ENCODE assay signal across 13 cellular contexts in the genomic region with DNA sequence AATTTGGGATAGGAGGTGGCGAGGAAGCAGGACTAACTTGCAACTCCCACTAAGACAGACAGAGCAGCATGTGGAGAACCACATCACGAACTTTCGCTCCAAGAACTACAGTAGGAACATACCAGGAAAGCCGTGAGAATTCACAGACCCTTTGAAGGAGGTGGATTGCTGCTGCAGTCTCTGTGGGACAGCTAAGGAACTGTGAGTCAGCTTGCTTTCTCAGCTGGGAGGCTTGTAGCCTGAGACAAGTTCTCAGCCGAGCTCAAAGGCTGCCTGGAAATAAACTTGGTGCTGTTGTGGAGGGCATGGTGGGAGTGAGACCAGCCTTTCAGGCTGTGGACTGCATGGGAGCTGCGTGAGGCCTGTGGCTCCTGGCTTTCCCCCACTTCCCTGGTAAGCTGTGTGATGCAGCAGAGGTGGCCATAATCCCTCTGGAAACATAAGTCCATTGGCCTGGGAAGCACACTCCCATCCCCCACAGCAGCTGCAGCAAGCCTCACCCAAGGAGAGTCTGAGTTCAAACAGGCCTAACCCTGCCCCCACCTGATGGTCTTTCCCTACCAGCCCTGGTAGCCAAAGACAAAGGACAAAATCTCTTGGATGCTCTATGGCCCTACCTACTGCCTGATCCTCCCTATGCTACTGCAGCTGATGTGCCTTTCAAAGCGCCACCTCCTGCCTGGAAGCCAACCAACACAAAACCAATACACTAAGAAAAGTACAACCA.
DNase-seq lines count a peak whose midpoint lies in the region; TF ChIP-seq lines count a peak whose summit lies in the region.
"Had no signal": no experiment of that assay in that cellular context is flagged by ENCODE, and none has a peak within 500 bp of the region (broad histone marks: within the 10 kb centered on the region; RNA-seq: fewer than 3 reads in every experiment).

No MANE protein-coding gene starts in this region.

- H3K4me1 ChIP-seq in SJCRH30 (no peaks in the 10 kb centered on the region), esophagus muscularis mucosa (no peaks in the 10 kb centered on the region)
- H3K4me1 ChIP-seq: testis had no signal

- H3K4me3 ChIP-seq in SJCRH30: no peak overlapping the region
- no peak overlapping the region for H3K4me3 ChIP-seq in fibroblast of the aortic adventitia (ENCODE audit: low read depth, low read length)
- H3K4me3 ChIP-seq in retinal pigment epithelial cell (ENCODE audit: low read length): no peak overlapping the region
- H3K4me3 ChIP-seq in esophagus muscularis mucosa: no peak overlapping the region
- H3K4me3 ChIP-seq: SK-N-MC, testis had no signal

- DNase-seq in GM04503 (ENCODE audit: low read depth) (peak; percentile 13), SJCRH30 (peak; percentile 8 to 36), fibroblast of the aortic adventitia (ENCODE audit: low read depth) (peak; percentile 79), retinal pigment epithelial cell (ENCODE audit: low read depth) (peak; percentile 45), GOT3 (lab: John Stamatoyannopoulos, UW) (no peak), NCI-H524 treated with DMSO at 0.1 percent for 48 hours (lab: John Stamatoyannopoulos, UW) (no peak), esophagus muscularis mucosa (ENCODE audit: extremely low spot score) (no peak)
- DNase-seq in activated effector memory CD4-positive, alpha-beta T cell treated with Interleukin-2 at 50 U/mL for 16 hours: no peak
- DNase-seq: activated CD4-positive, CD25-positive, alpha-beta regulatory T cell treated with anti-CD3 and anti-CD28 coated beads, Interleukin-2, amount 50 U/mL, for 72 hours; NCI-H2107; testis had no signal

- no peaks in the 10 kb centered on the region for H3K36me3 ChIP-seq in SJCRH30
- H3K36me3 ChIP-seq in esophagus muscularis mucosa: no peaks in the 10 kb centered on the region

- 88% methylated on average over 5 of the region's 7 CpGs for whole genome bisulfite sequencing in esophagus muscularis mucosa

- no peaks in the 10 kb centered on the region for H3K9me3 ChIP-seq in SJCRH30 (replicated peaks)
- peaks cover 0 to 17% (median 0%) of the 10 kb centered on the region in 4 donors for H3K9me3 ChIP-seq in esophagus muscularis mucosa
- H3K9me3 ChIP-seq: testis had no signal

- no peak for TF ChIP-seq CTCF in fibroblast of the aortic adventitia (IDR thresholded peaks at IDR 0.05; ENCODE audit: insufficient read depth, low read length)
- peak; percentile 6 for TF ChIP-seq CTCF in retinal pigment epithelial cell (conservative IDR thresholded peaks at IDR 0.05; ENCODE audit: low read depth, low read length)
- no peak for TF ChIP-seq CTCF in esophagus muscularis mucosa (IDR thresholded peaks at IDR 0.05)

- TF ChIP-seq POLR2A in esophagus muscularis mucosa (IDR thresholded peaks at IDR 0.05; ENCODE audit: low read depth): no peak

- intact Hi-C loops in esophagus muscularis mucosa (cut with DNase I): no loop called here

- TF ChIP-seq EP300 in esophagus muscularis mucosa (IDR thresholded peaks at IDR 0.05): no peak

- H3K27me3 ChIP-seq in SJCRH30 (no peaks in the 10 kb centered on the region), esophagus muscularis mucosa (no peaks in the 10 kb centered on the region)
- H3K27me3 ChIP-seq: testis had no signal

- no peak overlapping the region for H3K27ac ChIP-seq in SJCRH30
- no peak overlapping the region for H3K27ac ChIP-seq in esophagus muscularis mucosa (replicated peaks in 1 of 4)
- H3K27ac ChIP-seq: epithelial cell of prostate, SK-N-MC, testis had no signal

Comparison
In these comparisons a context has a peak if more than half of its experiments do, and no peak if none do; other contexts are left out.
1. DNase-seq: peak in GM04503 (single experiment), SJCRH30 (2 of 2), fibroblast of the aortic adventitia (single experiment) and retinal pigment epithelial cell (single experiment); none in GOT3 (single experiment), NCI-H524 treated with DMSO at 0.1 percent for 48 hours (single experiment), esophagus muscularis mucosa (single experiment) and activated effector memory CD4-positive, alpha-beta T cell treated with Interleukin-2 at 50 U/mL for 16 hours (single experiment).